25 cellular contexts compared by ENCODE assay signal in genomic region chr15:25981114-25981513, GRCh38.
A peak's percentile ranks its signal among the peaks of the same experiment; 100 is the strongest.
DNase-seq lines count a peak whose midpoint lies in the region; ATAC-seq, FAIRE-seq and TF ChIP-seq lines count a peak whose summit lies in the region.
"Had no signal": no experiment of that assay in that cellular context is flagged by ENCODE, and none has a peak within 500 bp of the region (broad histone marks: within the 10 kb centered on the region; RNA-seq: fewer than 3 reads in every experiment).

No MANE protein-coding gene starts in this region.

- H3K9me3 ChIP-seq in HepG2 (ENCODE audit: low read length) (no peaks in the 10 kb centered on the region), right lobe of liver (no peaks in the 10 kb centered on the region), K562 (replicated peaks; ENCODE audit: control insufficient read depth, insufficient read depth, low read depth, low read length) (no peaks in the 10 kb centered on the region), neural progenitor cell (ENCODE audit: low read depth) (no peaks in the 10 kb centered on the region)
- H3K9me3 ChIP-seq: BE2C had no signal

- H3F3A ChIP-seq in GM23338 (replicated peaks; ENCODE audit: low read depth) = no peaks in the 10 kb centered on the region
- peaks cover 14% of the 10 kb centered on the region for H3F3A ChIP-seq in neural progenitor cell (ENCODE audit: low read depth)

- H3K4me3 ChIP-seq in HepG2 (replicated peaks in 1 of 3; ENCODE audit: insufficient read depth in 1 of 3, low read depth in 2 of 3, low read length in 3 of 3) (no peak overlapping the region), right lobe of liver (no peak overlapping the region), GM23338 (no peak overlapping the region), K562 (no peak overlapping the region), neural progenitor cell (no peak overlapping the region)
- H3K4me3 ChIP-seq: BLaER1 had no signal

- no peaks in the 10 kb centered on the region for H4K20me1 ChIP-seq in HepG2 (ENCODE audit: insufficient read depth, low read length)
- no peaks in the 10 kb centered on the region for H4K20me1 ChIP-seq in GM23338 (replicated peaks; ENCODE audit: insufficient read depth)
- no peaks in the 10 kb centered on the region for H4K20me1 ChIP-seq in K562 (replicated peaks; ENCODE audit: control insufficient read depth, insufficient read depth, low read length)
- no peaks in the 10 kb centered on the region for H4K20me1 ChIP-seq in neural progenitor cell (ENCODE audit: low read depth)
- H4K20me1 ChIP-seq: BLaER1 had no signal

- CTCF ChIA-PET in HepG2 (lab: Yijun Ruan, JAX; ENCODE audit: low intra/inter-chr PET ratio, low total read pairs) = no interaction called here
- CTCF ChIA-PET in K562 (lab: Yijun Ruan, JAX; ENCODE audit: low intra/inter-chr PET ratio) = no interaction called here

- no peak overlapping the region for H3K4me2 ChIP-seq in HepG2 (ENCODE audit: low read depth, low read length)
- H3K4me2 ChIP-seq in GM23338 = no peak overlapping the region
- H3K4me2 ChIP-seq in K562 (ENCODE audit: insufficient read depth, low read length) = no peak overlapping the region
- H3K4me2 ChIP-seq in neural progenitor cell = no peak overlapping the region
- H3K4me2 ChIP-seq: BLaER1 had no signal

- H3K9me2 ChIP-seq in GM23338 (ENCODE audit: insufficient read depth) = peaks cover 8% of the 10 kb centered on the region; the same call in 1 of the 2 replicates

- no peak overlapping the region for H3K4me3 Mint-ChIP-seq in GM23338
- H3K4me3 Mint-ChIP-seq in neural progenitor cell = no peak overlapping the region
- H3K4me3 Mint-ChIP-seq: CD14-positive monocyte; CD4-positive, alpha-beta memory T cell; CD4-positive, CD25-positive, alpha-beta regulatory T cell; CD8-positive, alpha-beta memory T cell had no signal

- no peaks in the 10 kb centered on the region for H3K36me3 Mint-ChIP-seq in GM23338 (ENCODE audit: low read depth)
- no peaks in the 10 kb centered on the region for H3K36me3 Mint-ChIP-seq in neural progenitor cell
- H3K36me3 Mint-ChIP-seq: CD14-positive monocyte; CD4-positive, alpha-beta memory T cell; CD4-positive, CD25-positive, alpha-beta regulatory T cell; CD8-positive, alpha-beta memory T cell had no signal

- intact Hi-C loops in HepG2 (cut with micrococcal nuclease; ENCODE audit: unreplicated experiment) = no loop called here
- intact Hi-C loops in right lobe of liver (cut with DNase I) = no loop called here
- intact Hi-C loops in K562 (cut with micrococcal nuclease) = no loop called here

- no peaks in the 10 kb centered on the region for H3K36me3 ChIP-seq in HepG2 (replicated peaks in 1 of 2; ENCODE audit: control insufficient read depth in 1 of 2, insufficient read depth in 2 of 2, low read length in 2 of 2)
- H3K36me3 ChIP-seq in right lobe of liver = no peaks in the 10 kb centered on the region
- H3K36me3 ChIP-seq in GM23338 (ENCODE audit: insufficient read depth) = no peaks in the 10 kb centered on the region
- H3K36me3 ChIP-seq in K562 (ENCODE audit: control insufficient read depth, insufficient read depth, low read length) = no peaks in the 10 kb centered on the region
- no peaks in the 10 kb centered on the region for H3K36me3 ChIP-seq in neural progenitor cell
- H3K36me3 ChIP-seq: BE2C, BLaER1 had no signal

- H3K79me2 ChIP-seq in HepG2 (ENCODE audit: insufficient read depth, low read length) (no peaks in the 10 kb centered on the region), GM23338 (replicated peaks; ENCODE audit: insufficient read depth) (no peaks in the 10 kb centered on the region), K562 (ENCODE audit: control insufficient read depth, insufficient read depth, low read length) (no peaks in the 10 kb centered on the region), neural progenitor cell (ENCODE audit: low read depth) (no peaks in the 10 kb centered on the region)

- H3K4me1 ChIP-seq in HepG2 (ENCODE audit: insufficient read depth, low read length) (no peaks in the 10 kb centered on the region), right lobe of liver (no peaks in the 10 kb centered on the region), GM23338 (ENCODE audit: insufficient read depth) (peaks cover 3% of the 10 kb centered on the region; the same call in 1 of the 2 replicates), K562 (replicated peaks in 1 of 2; ENCODE audit: control insufficient read depth in 2 of 2, insufficient read depth in 2 of 2, low read length in 2 of 2) (no peaks in the 10 kb centered on the region), neural progenitor cell (peaks cover 22% of the 10 kb centered on the region)
- H3K4me1 ChIP-seq: BE2C had no signal

- DNase-seq in HepG2 (ENCODE audit: low spot score) (no peak), right lobe of liver (no peak), GM23338 (ENCODE audit: low spot score) (no peak), K562 (ENCODE audit: extremely low read depth in 1 of 4, low spot score in 3 of 4) (no peak), neural progenitor cell (ENCODE audit: low spot score) (no peak)
- DNase-seq: ACHN; BE2C; C1 segment of cervical spinal cord; Calu3; CD4-positive, alpha-beta memory T cell; CD4-positive, CD25-positive, alpha-beta regulatory T cell; CD8-positive, alpha-beta memory T cell; COR-L47; DMS79 treated with DMSO at 0.1 percent for 48 hours; GF-D8 had no signal

- POLR2A ChIA-PET in HepG2 (lab: Yijun Ruan, JAX) (no interaction called here), K562 (lab: Yijun Ruan, JAX) (interaction anchor here (1.0 kb wide), 1 partner anchor 71 kb away, joined by 3 read pairs; no protein-coding TSS in a partner anchor)

- BruUV-seq in HepG2 (replicated peaks; lab: Mats Ljungman, UMichigan) = no TSS peak
- BruUV-seq in K562 (replicated peaks; lab: Mats Ljungman, UMichigan) = no TSS peak

- H2AFZ ChIP-seq in HepG2 (ENCODE audit: low read length) (no peak overlapping the region), GM23338 (peak overlapping the region; percentile 28; the same call in 1 of the 2 replicates), K562 (ENCODE audit: low read depth, low read length) (no peak overlapping the region), neural progenitor cell (replicated peaks) (peak overlapping the region; percentile 11)

- H3K27ac ChIP-seq in HepG2 (ENCODE audit: extremely low read length, insufficient read depth, low read length) (no peak overlapping the region), right lobe of liver (no peak overlapping the region), GM23338 (ENCODE audit: low read depth) (no peak overlapping the region), K562 (ENCODE audit: extremely low read depth, low read depth, low read length) (no peak overlapping the region), neural progenitor cell (no peak overlapping the region)
- H3K27ac ChIP-seq: 22Rv1, BLaER1 had no signal

- TF ChIP-seq POLR2A in HepG2 (IDR thresholded peaks at IDR 0.05; ENCODE audit: insufficient read depth in 1 of 2, low read depth in 2 of 2, low read length in 2 of 2) (no peak), right lobe of liver (IDR thresholded peaks at IDR 0.05) (no peak), K562 (conservative IDR thresholded peaks at IDR 0.05) (no peak)

- peaks cover 6% of the 10 kb centered on the region; the same call in 2 of the 3 replicates for H3K9me3 Mint-ChIP-seq in GM23338
- H3K9me3 Mint-ChIP-seq in neural progenitor cell = peaks cover 7% of the 10 kb centered on the region
- H3K9me3 Mint-ChIP-seq: CD8-positive, alpha-beta memory T cell had no signal

- WGBS in HepG2 (ENCODE audit: low lambda C conversion rate) = 2% methylated on average over 3 of the region's 3 CpGs
- 46% methylated on average over 3 of the region's 3 CpGs for WGBS in right lobe of liver (ENCODE audit: insufficient coverage, low coverage, low lambda C conversion rate, missing lambda C conversion rate)
- whole genome bisulfite sequencing in K562 (ENCODE audit: insufficient coverage, low coverage, missing lambda C conversion rate) = 0% methylated on average over 3 of the region's 3 CpGs

- no peak overlapping the region for H3K9ac ChIP-seq in HepG2 (ENCODE audit: insufficient read depth, low read depth, low read length)
- H3K9ac ChIP-seq in K562 (ENCODE audit: insufficient read depth in 1 of 2, low read depth in 2 of 2, low read length in 2 of 2) = no peak overlapping the region
- H3K9ac ChIP-seq in neural progenitor cell = no peak overlapping the region
- H3K9ac ChIP-seq: BLaER1 had no signal

- TF ChIP-seq CTCF in HepG2 (CRISPR knock-in tag; IDR thresholded peaks at IDR 0.05) (no peak), right lobe of liver (IDR thresholded peaks at IDR 0.05) (no peak), GM23338 (conservative IDR thresholded peaks at IDR 0.05; ENCODE audit: low read depth in 2 of 2) (no peak), K562 (IDR thresholded peaks at IDR 0.05 in 2 of 3, conservative IDR thresholded peaks at IDR 0.05 in 1 of 3; ENCODE audit: insufficient read depth in 2 of 3, low read depth in 1 of 3, low read length in 3 of 3) (no peak), neural progenitor cell (IDR thresholded peaks at IDR 0.05) (no peak)

- no peaks in the 10 kb centered on the region for H3K9me1 ChIP-seq in K562 (ENCODE audit: control insufficient read depth, insufficient read depth, low read length)

- no peak for FAIRE-seq in HepG2 (lab: Jason Lieb, UNC)
- no peak for FAIRE-seq in K562 (lab: Jason Lieb, UNC)
- FAIRE-seq: D721Med, G401.6, GM12891, GM19239 had no signal

- TF ChIP-seq EP300 in HepG2 (IDR thresholded peaks at IDR 0.05; ENCODE audit: low read depth in 2 of 2, low read length in 2 of 2) = no peak
- no peak for TF ChIP-seq EP300 in HepG2 (CRISPR knock-in tag; IDR thresholded peaks at IDR 0.05; ENCODE audit: borderline replicate concordance)
- TF ChIP-seq EP300 in K562 (IDR thresholded peaks at IDR 0.05; ENCODE audit: low read length) = no peak

- peaks cover 5% of the 10 kb centered on the region for H3K27me3 Mint-ChIP-seq in GM23338 (ENCODE audit: insufficient read depth, low read depth, poor library complexity)
- no peaks in the 10 kb centered on the region for H3K27me3 Mint-ChIP-seq in neural progenitor cell (ENCODE audit: insufficient read depth, low read depth)

- no peak overlapping the region for H3K27ac Mint-ChIP-seq in GM23338
- no peak overlapping the region for H3K27ac Mint-ChIP-seq in neural progenitor cell
- H3K27ac Mint-ChIP-seq: CD14-positive monocyte; CD4-positive, alpha-beta memory T cell; CD4-positive, CD25-positive, alpha-beta regulatory T cell; CD8-positive, alpha-beta memory T cell had no signal

- H3K27me3 ChIP-seq in HepG2 (ENCODE audit: control insufficient read depth in 1 of 2, insufficient read depth in 2 of 2, low read length in 2 of 2) (no peaks in the 10 kb centered on the region; a peak in 1 of 5 replicates), right lobe of liver (no peaks in the 10 kb centered on the region), GM23338 (ENCODE audit: insufficient read depth) (no peaks in the 10 kb centered on the region), K562 (ENCODE audit: control insufficient read depth in 2 of 2, insufficient read depth in 2 of 2, low read length in 2 of 2) (no peaks in the 10 kb centered on the region), neural progenitor cell (no peaks in the 10 kb centered on the region)
- H3K27me3 ChIP-seq: BE2C, BLaER1 had no signal

- peaks cover 14% of the 10 kb centered on the region; the same call in 2 of the 3 replicates for H3K4me1 Mint-ChIP-seq in GM23338
- H3K4me1 Mint-ChIP-seq in neural progenitor cell = peaks cover 25% of the 10 kb centered on the region
- H3K4me1 Mint-ChIP-seq: CD14-positive monocyte; CD4-positive, alpha-beta memory T cell; CD4-positive, CD25-positive, alpha-beta regulatory T cell; CD8-positive, alpha-beta memory T cell had no signal

- TF ChIP-seq RAD21 in HepG2 (CRISPR knock-in tag; IDR thresholded peaks at IDR 0.05) = no peak
- no peak for TF ChIP-seq RAD21 in K562 (CRISPR knock-in tag; conservative IDR thresholded peaks at IDR 0.05 in 1 of 2, IDR thresholded peaks at IDR 0.05 in 1 of 2)

- ATAC-seq in HepG2 (no peak), right lobe of liver (no peak), GM23338 (no peak), K562 (no peak), HG02588 (IDR thresholded peaks at IDR 0.05; ENCODE audit: unreplicated experiment) (no peak), GM18907 (IDR thresholded peaks at IDR 0.05; ENCODE audit: unreplicated experiment) (no peak), HG03378 (IDR thresholded peaks at IDR 0.05; ENCODE audit: unreplicated experiment) (no peak)

- in situ Hi-C loops in HepG2 (cut with HindIII; ENCODE audit: extremely low pct_ligation_motif_present, low pct_unique_long_range_greater_than_20kb) (no loop called here), K562 (cut with MboI) (no loop called here)

Comparison
In these comparisons a context has a peak if more than half of its experiments do, and no peak if none do; other contexts are left out.
1. H2AFZ ChIP-seq: peak in GM23338 (single experiment) and neural progenitor cell (single experiment); none in HepG2 (single experiment) and K562 (single experiment).
2. Of the 241 proteins assayed by ChIP-seq in both HepG2 and K562: peak only in HepG2: MAFF and MAFK; only in K562: none; in both: none; in neither: 239.